In genomic region chr9:81844131-81844567, GRCh38 we compare ENCODE assay signal across 22 cellular contexts.
DNase-seq lines count a peak whose midpoint lies in the region; ATAC-seq, FAIRE-seq and TF ChIP-seq lines count a peak whose summit lies in the region.
"Had no signal": no experiment of that assay in that cellular context is flagged by ENCODE, and none has a peak within 500 bp of the region (broad histone marks: within the 10 kb centered on the region; RNA-seq: fewer than 3 reads in every experiment).

No MANE protein-coding gene starts in this region.

- no peak for TF ChIP-seq EP300 in A549 (IDR thresholded peaks at IDR 0.05)

- no peak overlapping the region for H2BK15ac ChIP-seq in mesenchymal stem cell (ENCODE audit: low read depth, poor library complexity, severe bottlenecking)

- no peaks in the 10 kb centered on the region for H3K27me3 ChIP-seq in mesenchymal stem cell (ENCODE audit: control insufficient read depth in 1 of 2, insufficient read depth in 1 of 2, low read length in 2 of 2)
- H3K27me3 ChIP-seq: gastrocnemius medialis, right atrium auricular region, uterus had no signal

- peaks cover 28% of the 10 kb centered on the region for H3K4me1 ChIP-seq in A549
- peaks cover 7% of the 10 kb centered on the region for H3K4me1 ChIP-seq in mesenchymal stem cell (ENCODE audit: control insufficient read depth, insufficient read depth, low read depth, low read length)
- H3K4me1 ChIP-seq: right atrium auricular region, uterus had no signal

- TF ChIP-seq POLR2A in A549 (IDR thresholded peaks at IDR 0.05; ENCODE audit: low read length): no peak

- H3K27ac ChIP-seq in A549: peak overlapping the region; percentile 54 to 77; a peak in 5 of 6 replicates
- peak overlapping the region; percentile 36 for H3K27ac ChIP-seq in caudate nucleus (ENCODE audit: low read depth, low read length)
- H3K27ac ChIP-seq in mesenchymal stem cell (ENCODE audit: low read length, poor library complexity, severe bottlenecking): no peak overlapping the region
- H3K27ac ChIP-seq: gastrocnemius medialis, right atrium auricular region, uterus had no signal

- no peaks in the 10 kb centered on the region for H3K9me3 ChIP-seq in A549
- no peaks in the 10 kb centered on the region for H3K9me3 ChIP-seq in mesenchymal stem cell (ENCODE audit: control insufficient read depth, low read length)
- H3K9me3 ChIP-seq: gastrocnemius medialis, right atrium auricular region, uterus had no signal

- H4K91ac ChIP-seq in mesenchymal stem cell (ENCODE audit: low read length): peak overlapping the region; percentile 67

- H2AFZ ChIP-seq in mesenchymal stem cell (ENCODE audit: low read depth, low read length): no peak overlapping the region

- no peak for ATAC-seq in A549
- no peak for ATAC-seq in HG03432 (IDR thresholded peaks at IDR 0.05; ENCODE audit: unreplicated experiment)
- no peak for ATAC-seq in left ventricle myocardium superior
- no peak for ATAC-seq in HG03095 (IDR thresholded peaks at IDR 0.05; ENCODE audit: unreplicated experiment)
- ATAC-seq: gastrocnemius medialis; stimulated activated memory B cell treated with anti-CD40 and anti-IgM and Interleukin-4, amounts not matched to agents 10 μg/mL and 1 μg/mL and 100 μg/mL, for 72 hours had no signal

- H3K79me1 ChIP-seq in mesenchymal stem cell (replicated peaks; ENCODE audit: low read length, poor library complexity, severe bottlenecking): no peaks in the 10 kb centered on the region

- peak overlapping the region in 1 of 2 experiments; percentile 55 for H3K14ac ChIP-seq in mesenchymal stem cell (ENCODE audit: low read length in 2 of 2)

- no peak overlapping the region for H2AK5ac ChIP-seq in mesenchymal stem cell (ENCODE audit: low read length, severe bottlenecking)

- H2BK12ac ChIP-seq in mesenchymal stem cell (ENCODE audit: low read length in 2 of 2): peak overlapping the region in 1 of 2 experiments; percentile 37

- POLR2A ChIA-PET in A549 (lab: Yijun Ruan, JAX): interaction anchor here (0.8 kb wide), 1 partner anchor 155 kb away, joined by 3 read pairs; the partner anchor contains the start of gene TLE1

- H2BK120ac ChIP-seq in mesenchymal stem cell (ENCODE audit: low read depth, low read length): no peak overlapping the region

- peak; percentile 61 for FAIRE-seq in A549 (lab: Jason Lieb, UNC)
- FAIRE-seq: HTR-8/SVneo had no signal

- H3K36me3 ChIP-seq in mesenchymal stem cell (ENCODE audit: control insufficient read depth in 1 of 2, insufficient read depth in 2 of 2, low read depth in 1 of 2, low read length in 2 of 2): no peaks in the 10 kb centered on the region
- H3K36me3 ChIP-seq: gastrocnemius medialis, right atrium auricular region, uterus had no signal

- peak overlapping the region in 1 of 2 experiments; percentile 40 for H3K4ac ChIP-seq in mesenchymal stem cell (ENCODE audit: low read depth in 1 of 2, low read length in 2 of 2)

- CTCF ChIA-PET in A549 (lab: Yijun Ruan, JAX): interaction anchor here (0.8 to 1.7 kb wide), 2 partner anchors 11 to 30 kb away, joined by 3 to 4 read pairs; no protein-coding TSS in a partner anchor

- 82% methylated on average over 2 of the region's 2 CpGs for WGBS in A549 (ENCODE audit: missing lambda C conversion rate)
- WGBS in mesenchymal stem cell: 63% methylated on average over 2 of the region's 2 CpGs

- H3K23ac ChIP-seq in mesenchymal stem cell (ENCODE audit: low read length in 2 of 2): no peak overlapping the region

- intact Hi-C loops in left ventricle myocardium superior (cut with micrococcal nuclease): no loop called here

- H4K8ac ChIP-seq in mesenchymal stem cell (ENCODE audit: low read length): no peak overlapping the region

- no peak for TF ChIP-seq RAD21 in A549 (conservative IDR thresholded peaks at IDR 0.05 in 1 of 2, IDR thresholded peaks at IDR 0.05 in 1 of 2)

- peak overlapping the region; percentile 51; the same call in 1 of the 3 replicates for H3K4me2 ChIP-seq in A549
- no peak overlapping the region for H3K4me2 ChIP-seq in mesenchymal stem cell (ENCODE audit: low read length, poor library complexity, severe bottlenecking)

- H2BK5ac ChIP-seq in mesenchymal stem cell (ENCODE audit: low read depth, low read length, poor library complexity, severe bottlenecking): no peak overlapping the region

- H3K9ac ChIP-seq in mesenchymal stem cell (ENCODE audit: low read length): no peak overlapping the region

- H3K4me3 ChIP-seq in A549 (no peak overlapping the region), mesenchymal stem cell (ENCODE audit: insufficient read depth in 1 of 2, low read depth in 1 of 2, low read length in 2 of 2) (no peak overlapping the region)
- H3K4me3 ChIP-seq: gastrocnemius medialis, right atrium auricular region, uterus had no signal

- H3K18ac ChIP-seq in mesenchymal stem cell (ENCODE audit: low read depth in 1 of 2, low read length in 2 of 2): peak overlapping the region in 1 of 2 experiments; percentile 82

- TF ChIP-seq CTCF in A549 (IDR thresholded peaks at IDR 0.05): no peak

- peak in 1 of 2 experiments; percentile 25 for DNase-seq in A549 (ENCODE audit: low read depth in 1 of 2, low spot score in 1 of 2)
- DNase-seq in HT1080 (ENCODE audit: low read depth): peak; percentile 32
- DNase-seq in caudate nucleus (lab: John Stamatoyannopoulos, UW): peak in 32 of 61 donors; percentile 6 to 88 (median 34)
- DNase-seq in mesenchymal stem cell: no peak
- no peak for DNase-seq in left ventricle myocardium superior
- no peak for DNase-seq in NCI-H128 (lab: John Stamatoyannopoulos, UW; ENCODE audit: unreplicated experiment)
- DNase-seq: activated naive CD4-positive, alpha-beta T cell treated with anti-CD3 and anti-CD28 coated beads, Interleukin-2, amount 50 U/mL, for 16 hours; DMS79 treated with DMSO at 0.1 percent for 48 hours; gastrocnemius medialis; islet precursor cell; Kasumi-1; mammary epithelial cell; NCI-H187 treated with DMSO at 0.1 percent for 48 hours; NCI-H226; Right ventricle myocardium superior; stimulated activated CD4-positive, alpha-beta T cell treated with anti-CD3 and anti-CD28 coated beads, Interleukin-4, amount 100 ng/mL, for 1 hour; uterus had no signal

TF ChIP-seq in A549, 52 proteins besides CTCF, POLR2A, EP300 and RAD21:
- TF ChIP-seq TP53 (CRISPR knock-in tag; IDR thresholded peaks at IDR 0.05): no peak
- TF ChIP-seq MAX (IDR thresholded peaks at IDR 0.05): no peak
- no peak for TF ChIP-seq JUNB (IDR thresholded peaks at IDR 0.05)
- no peak for TF ChIP-seq CHD4 (IDR thresholded peaks at IDR 0.05; ENCODE audit: borderline replicate concordance)
- TF ChIP-seq MYC (IDR thresholded peaks at IDR 0.05; ENCODE audit: borderline replicate concordance, low read length): no peak
- TF ChIP-seq BCL3 (IDR thresholded peaks at IDR 0.05): no peak
- no peak for TF ChIP-seq POLR2AphosphoS2 (conservative IDR thresholded peaks at IDR 0.05; ENCODE audit: low read length)
- TF ChIP-seq CEBPB (IDR thresholded peaks at IDR 0.05): no peak
- no peak for TF ChIP-seq CBX8 (IDR thresholded peaks at IDR 0.05)
- TF ChIP-seq RFX5 (IDR thresholded peaks at IDR 0.05): no peak
- TF ChIP-seq, protein P1, sequence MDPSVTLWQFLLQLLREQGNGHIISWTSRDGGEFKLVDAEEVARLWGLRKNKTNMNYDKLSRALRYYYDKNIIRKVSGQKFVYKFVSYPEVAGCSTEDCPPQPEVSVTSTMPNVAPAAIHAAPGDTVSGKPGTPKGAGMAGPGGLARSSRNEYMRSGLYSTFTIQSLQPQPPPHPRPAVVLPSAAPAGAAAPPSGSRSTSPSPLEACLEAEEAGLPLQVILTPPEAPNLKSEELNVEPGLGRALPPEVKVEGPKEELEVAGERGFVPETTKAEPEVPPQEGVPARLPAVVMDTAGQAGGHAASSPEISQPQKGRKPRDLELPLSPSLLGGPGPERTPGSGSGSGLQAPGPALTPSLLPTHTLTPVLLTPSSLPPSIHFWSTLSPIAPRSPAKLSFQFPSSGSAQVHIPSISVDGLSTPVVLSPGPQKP (IDR thresholded peaks at IDR 0.05; ENCODE audit: low read depth, low read length): no peak
- no peak for TF ChIP-seq JUN (IDR thresholded peaks at IDR 0.05)
- no peak for TF ChIP-seq ESRRA (IDR thresholded peaks at IDR 0.05; ENCODE audit: borderline replicate concordance, low read length)
- TF ChIP-seq MAFK (IDR thresholded peaks at IDR 0.05; ENCODE audit: partially characterized antibody): no peak
- no peak for TF ChIP-seq ZNF302 (CRISPR knock-in tag; IDR thresholded peaks at IDR 0.05)
- TF ChIP-seq SMC3 (IDR thresholded peaks at IDR 0.05): no peak
- no peak for TF ChIP-seq HOXB5 (CRISPR knock-in tag; IDR thresholded peaks at IDR 0.05)
- no peak for TF ChIP-seq SREBF2 (IDR thresholded peaks at IDR 0.05)
- no peak for TF ChIP-seq KDM5A (IDR thresholded peaks at IDR 0.05)

Comparison
In these comparisons a context has a peak if more than half of its experiments do, and no peak if none do; other contexts are left out.
1. DNase-seq: peak in HT1080 (single experiment) and caudate nucleus (32 of 61); none in mesenchymal stem cell (single experiment), left ventricle myocardium superior (single experiment) and NCI-H128 (single experiment).